ENCODE assay signal across 9 cellular contexts in the genomic region with DNA sequence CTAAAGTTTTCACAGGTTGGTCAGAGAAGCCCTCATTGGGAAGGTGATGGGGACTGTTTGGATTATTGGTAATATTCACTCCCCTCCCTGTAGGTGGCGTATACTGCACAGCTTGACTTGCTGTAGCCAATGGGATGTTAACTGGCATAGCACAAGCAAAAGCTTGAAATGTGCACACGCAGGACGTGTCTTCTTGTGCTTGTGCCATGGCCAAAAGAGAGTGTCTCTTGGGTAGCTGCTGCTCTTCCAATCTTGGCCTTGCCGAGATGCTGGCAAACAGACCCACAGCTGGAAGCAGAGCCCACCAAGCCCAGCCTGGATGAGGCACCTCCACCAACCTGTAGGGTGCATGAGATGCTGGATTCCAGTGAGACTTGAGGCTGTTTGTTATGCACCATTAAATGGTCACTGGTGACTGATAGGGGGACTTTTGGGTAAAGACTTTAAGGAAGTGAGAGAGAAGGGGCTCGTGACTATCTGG.
A peak's percentile ranks its signal among the peaks of the same experiment; 100 is the strongest.
DNase-seq lines count a peak whose midpoint lies in the region; ATAC-seq, FAIRE-seq and TF ChIP-seq lines count a peak whose summit lies in the region.
"Had no signal": no experiment of that assay in that cellular context is flagged by ENCODE, and none has a peak within 500 bp of the region (broad histone marks: within the 10 kb centered on the region; RNA-seq: fewer than 3 reads in every experiment).

No MANE protein-coding gene starts in this region.

- H3K36me3 ChIP-seq in Peyer's patch = no peaks in the 10 kb centered on the region
- H3K36me3 ChIP-seq: SJCRH30 had no signal

- no peak for TF ChIP-seq POLR2A in Peyer's patch (IDR thresholded peaks at IDR 0.05)

- no peak overlapping the region for H3K4me3 ChIP-seq in Peyer's patch
- H3K4me3 ChIP-seq: SJCRH30 had no signal

- ATAC-seq in GM18870 (IDR thresholded peaks at IDR 0.05; ENCODE audit: unreplicated experiment) (peak; percentile 63), HG03378 (IDR thresholded peaks at IDR 0.05; ENCODE audit: unreplicated experiment) (peak; percentile 73), left ventricle myocardium superior (peak; percentile 42)

- H3K9me3 ChIP-seq in Peyer's patch = no peaks in the 10 kb centered on the region
- H3K9me3 ChIP-seq: SJCRH30 had no signal

- no peak for FAIRE-seq in D721Med (lab: Jason Lieb, UNC)

- H3K27me3 ChIP-seq in Peyer's patch = no peaks in the 10 kb centered on the region
- H3K27me3 ChIP-seq: SJCRH30 had no signal

- H3K27ac ChIP-seq in Peyer's patch = no peak overlapping the region
- H3K27ac ChIP-seq: SJCRH30 had no signal

- no peaks in the 10 kb centered on the region for H3K4me1 ChIP-seq in Peyer's patch
- H3K4me1 ChIP-seq: SJCRH30 had no signal

- DNase-seq in D721Med (ENCODE audit: insufficient read length, low spot score) = no peak
- peak in 1 of 3 donors; percentile 52 for DNase-seq in Peyer's patch
- DNase-seq in left ventricle myocardium superior = no peak
- no peak for DNase-seq in NK-92 (lab: John Stamatoyannopoulos, UW; ENCODE audit: unreplicated experiment)
- no peak for DNase-seq in stimulated activated CD4-positive, alpha-beta T cell treated with anti-CD3 and anti-CD28 coated beads, Interleukin-1b, Interleukin-23, amount 100 ng/mL, for 48 hours
- DNase-seq in stimulated activated CD4-positive, alpha-beta T cell treated with anti-CD3 and anti-CD28 coated beads, Interleukin-4, amount 100 ng/mL, for 24 hours = no peak

- TF ChIP-seq CTCF in D721Med (IDR thresholded peaks at IDR 0.05; ENCODE audit: insufficient read depth, missing control alignments) (peak; percentile 85), Peyer's patch (IDR thresholded peaks at IDR 0.05) (peak in 4 of 6 experiments; percentile 24 to 80 (median 72))

- intact Hi-C loops in left ventricle myocardium superior (cut with micrococcal nuclease) = no loop called here
